8 cellular contexts compared by ENCODE assay signal in the genomic region with DNA sequence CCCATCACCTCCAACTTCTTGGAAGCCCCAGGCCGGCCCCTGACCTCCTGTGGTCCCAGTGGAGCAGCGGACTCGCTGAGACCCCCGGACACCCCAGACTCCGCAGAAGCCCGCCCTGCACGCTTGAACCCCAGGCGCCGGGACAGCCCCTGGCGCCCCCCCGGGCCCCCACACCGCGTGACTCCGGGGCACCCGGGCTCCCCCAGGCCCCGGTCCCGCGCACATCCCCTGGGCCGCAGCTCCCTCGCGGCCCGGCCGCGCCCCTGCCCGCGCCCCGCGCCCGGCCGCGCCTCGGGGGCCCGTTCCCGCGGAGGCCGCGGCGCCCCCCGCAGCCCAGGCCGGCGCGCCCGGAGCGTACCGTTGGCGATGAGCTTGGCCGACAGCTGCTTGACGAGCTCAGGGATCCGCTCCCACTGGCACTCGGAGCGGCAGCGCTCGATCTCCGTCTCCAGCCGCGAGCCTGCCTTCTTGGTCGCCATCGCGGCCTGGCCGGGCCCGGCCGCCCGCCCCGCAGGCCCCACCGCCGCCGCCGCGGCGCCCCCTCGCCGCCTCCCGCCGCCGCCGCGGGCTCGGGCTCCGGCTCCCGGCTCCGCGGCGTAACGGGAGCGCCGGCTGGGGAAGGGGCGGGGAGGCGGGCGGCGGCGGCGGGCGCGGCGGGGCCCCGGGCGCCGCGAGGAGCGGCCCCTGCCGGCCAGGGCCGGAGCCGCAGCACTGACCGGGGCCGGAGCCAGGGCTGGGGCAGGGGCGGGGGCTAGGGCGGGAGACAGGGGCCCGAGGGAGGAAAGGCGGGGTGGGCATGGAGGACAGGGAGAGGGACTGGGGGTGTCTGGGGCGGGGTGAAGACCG. TPM values are rescaled to one million over a fixed set of nuclear protein-coding genes. Genes with fewer than 3 reads are reported as not detected.
DNase-seq lines count a peak whose midpoint lies in the region; ATAC-seq and TF ChIP-seq lines count a peak whose summit lies in the region.

A gene with protein sequence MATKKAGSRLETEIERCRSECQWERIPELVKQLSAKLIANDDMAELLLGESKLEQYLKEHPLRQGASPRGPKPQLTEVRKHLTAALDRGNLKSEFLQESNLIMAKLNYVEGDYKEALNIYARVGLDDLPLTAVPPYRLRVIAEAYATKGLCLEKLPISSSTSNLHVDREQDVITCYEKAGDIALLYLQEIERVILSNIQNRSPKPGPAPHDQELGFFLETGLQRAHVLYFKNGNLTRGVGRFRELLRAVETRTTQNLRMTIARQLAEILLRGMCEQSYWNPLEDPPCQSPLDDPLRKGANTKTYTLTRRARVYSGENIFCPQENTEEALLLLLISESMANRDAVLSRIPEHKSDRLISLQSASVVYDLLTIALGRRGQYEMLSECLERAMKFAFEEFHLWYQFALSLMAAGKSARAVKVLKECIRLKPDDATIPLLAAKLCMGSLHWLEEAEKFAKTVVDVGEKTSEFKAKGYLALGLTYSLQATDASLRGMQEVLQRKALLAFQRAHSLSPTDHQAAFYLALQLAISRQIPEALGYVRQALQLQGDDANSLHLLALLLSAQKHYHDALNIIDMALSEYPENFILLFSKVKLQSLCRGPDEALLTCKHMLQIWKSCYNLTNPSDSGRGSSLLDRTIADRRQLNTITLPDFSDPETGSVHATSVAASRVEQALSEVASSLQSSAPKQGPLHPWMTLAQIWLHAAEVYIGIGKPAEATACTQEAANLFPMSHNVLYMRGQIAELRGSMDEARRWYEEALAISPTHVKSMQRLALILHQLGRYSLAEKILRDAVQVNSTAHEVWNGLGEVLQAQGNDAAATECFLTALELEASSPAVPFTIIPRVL (minus strand): TSS at position 614 of the 846 bp plus-strand sequence. CDS start 135 bp downstream, at position 479.

- H3K36me3 ChIP-seq in HEK293 (ENCODE audit: control insufficient read depth in 2 of 2, insufficient read depth in 1 of 2, low read length in 2 of 2) (no peaks in the 10 kb centered on the region), ascending aorta (no peaks in the 10 kb centered on the region)

- H3K9me3 ChIP-seq in HEK293 (ENCODE audit: control insufficient read depth, insufficient read depth, low read depth, low read length) (no peaks in the 10 kb centered on the region), ascending aorta (no peaks in the 10 kb centered on the region)

- TF ChIP-seq CTCF in HEK293 (tag by site-specific recombination; IDR thresholded peaks at IDR 0.05) (no peak), ascending aorta (IDR thresholded peaks at IDR 0.05) (peak; percentile 24 to 45 (median 26))

- no peak for ATAC-seq in GM21526 (IDR thresholded peaks at IDR 0.05; ENCODE audit: low FRiP score, unreplicated experiment)

- no peaks in the 10 kb centered on the region for H3K27me3 ChIP-seq in ascending aorta

- CTCF ChIA-PET in HEK293 (lab: Yijun Ruan, JAX), result interaction anchor here (0.7 to 1.6 kb wide), 3 partner anchors 20 to 57 kb away, joined by 3 to 9 read pairs (median 3); no protein-coding TSS in a partner anchor

- intact Hi-C loops in ascending aorta (cut with DNase I), result loop anchor here (1.0 to 5.0 kb wide), 6 partner anchors 12 to 515 kb away; partner anchors contain the start of gene NRDE2

- H3K4me3 ChIP-seq in HEK293 (ENCODE audit: low read depth, low read length), result peak within 1 kb of the TSS; percentile 85
- peak within 1 kb of the TSS; percentile 93 for H3K4me3 ChIP-seq in ascending aorta

- DNase-seq in NCI-H1436 (lab: John Stamatoyannopoulos, UW) (peak; percentile 28), NCI-H1436 treated with DMSO at 0.1 percent for 48 hours (lab: John Stamatoyannopoulos, UW) (no peak), NOMO-1 treated with dmso at 0.1 percent for 144 hours (lab: John Stamatoyannopoulos, UW; ENCODE audit: unreplicated experiment) (peak; percentile 1), ascending aorta (ENCODE audit: low spot score in 2 of 2) (no peak), hepatic stellate cell (ENCODE audit: low spot score) (peak; percentile 86), renal cortical epithelial cell (ENCODE audit: low read depth) (no peak)

- H3K27ac ChIP-seq in HEK293 (ENCODE audit: extremely low read depth, low read depth, low read length) (peak within 1 kb of the TSS; percentile 69; the same call in 1 of the 2 replicates), ascending aorta (no peak within 1 kb of the TSS)

- POLR2A ChIA-PET in HEK293 (lab: Yijun Ruan, JAX), result interaction anchor here (0.6 kb wide), 1 partner anchor 185 kb away, joined by 7 read pairs; no protein-coding TSS in a partner anchor

- peaks cover 9% of the 10 kb centered on the region for H3K4me1 ChIP-seq in HEK293 (ENCODE audit: control insufficient read depth, insufficient read depth, low read length)
- peaks cover 0 to 6% of the 10 kb centered on the region in 2 donors for H3K4me1 ChIP-seq in ascending aorta

TF ChIP-seq in HEK293, 187 proteins besides CTCF, POLR2A, EP300 and RAD21 (continues in another document):
- no peak for TF ChIP-seq OVOL3 (tag by site-specific recombination; IDR thresholded peaks at IDR 0.05)
- no peak for TF ChIP-seq ZNF549 (tag by site-specific recombination; IDR thresholded peaks at IDR 0.05)
- TF ChIP-seq ZNF24 (tag by site-specific recombination; IDR thresholded peaks at IDR 0.05), result no peak
- peak; percentile 53; the same call in 1 of the 2 replicates for TF ChIP-seq GLIS2 (tag by site-specific recombination; IDR thresholded peaks at IDR 0.05)
- no peak for TF ChIP-seq ZNF146 (tag by site-specific recombination; IDR thresholded peaks at IDR 0.05)
- TF ChIP-seq ZBTB17 (tag by site-specific recombination; IDR thresholded peaks at IDR 0.05), result no peak
- TF ChIP-seq ZNF354C (tag by site-specific recombination; IDR thresholded peaks at IDR 0.05; ENCODE audit: borderline replicate concordance, low read depth), result no peak
- TF ChIP-seq ZBTB26 (tag by site-specific recombination; optimal IDR thresholded peaks at IDR 0.05), result peak; percentile 36
- TF ChIP-seq ZNF280D (tag by site-specific recombination; IDR thresholded peaks at IDR 0.05), result no peak
- peak; percentile 23; the same call in 1 of the 2 replicates for TF ChIP-seq ZBTB20 (tag by site-specific recombination; IDR thresholded peaks at IDR 0.05)
- TF ChIP-seq, protein P1, sequence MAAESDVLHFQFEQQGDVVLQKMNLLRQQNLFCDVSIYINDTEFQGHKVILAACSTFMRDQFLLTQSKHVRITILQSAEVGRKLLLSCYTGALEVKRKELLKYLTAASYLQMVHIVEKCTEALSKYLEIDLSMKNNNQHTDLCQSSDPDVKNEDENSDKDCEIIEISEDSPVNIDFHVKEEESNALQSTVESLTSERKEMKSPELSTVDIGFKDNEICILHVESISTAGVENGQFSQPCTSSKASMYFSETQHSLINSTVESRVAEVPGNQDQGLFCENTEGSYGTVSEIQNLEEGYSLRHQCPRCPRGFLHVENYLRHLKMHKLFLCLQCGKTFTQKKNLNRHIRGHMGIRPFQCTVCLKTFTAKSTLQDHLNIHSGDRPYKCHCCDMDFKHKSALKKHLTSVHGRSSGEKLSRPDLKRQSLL (tag by site-specific recombination; IDR thresholded peaks at IDR 0.05), result no peak
- no peak for TF ChIP-seq KLF8 (tag by site-specific recombination; IDR thresholded peaks at IDR 0.05)
- no peak for TF ChIP-seq ZNF37A (tag by site-specific recombination; IDR thresholded peaks at IDR 0.05)
- TF ChIP-seq ELK4 (IDR thresholded peaks at IDR 0.05; ENCODE audit: borderline replicate concordance, low read depth, low read length), result no peak
- no peak for TF ChIP-seq SALL2 (tag by site-specific recombination; IDR thresholded peaks at IDR 0.05; ENCODE audit: borderline replicate concordance)
- TF ChIP-seq REPIN1 (tag by site-specific recombination; IDR thresholded peaks at IDR 0.05; ENCODE audit: low read depth), result no peak

RNA-seq across cellular contexts. Expression of the gene that starts here (rescaled TPM):
- total RNA-seq in ascending aorta (18.5 TPM), renal cortical epithelial cell (16.7 and 27.1 TPM in 2 replicates)

Comparison
In these comparisons a context has a peak if more than half of its experiments do, and no peak if none do; other contexts are left out.
1. DNase-seq: peak in NCI-H1436 (single experiment), NOMO-1 treated with dmso at 0.1 percent for 144 hours (single experiment) and hepatic stellate cell (single experiment); none in NCI-H1436 treated with DMSO at 0.1 percent for 48 hours (single experiment), ascending aorta (0 of 2) and renal cortical epithelial cell (single experiment).